In genomic region chr11:64071849-64072248, GRCh38 we compare ENCODE assay signal across 19 cellular contexts. TPM values are rescaled to one million over a fixed set of nuclear protein-coding genes. Genes with fewer than 3 reads are reported as not detected.
DNase-seq lines count a peak whose midpoint lies in the region; TF ChIP-seq lines count a peak whose summit lies in the region.
"Had no signal": no experiment of that assay in that cellular context is flagged by ENCODE, and none has a peak within 500 bp of the region (broad histone marks: within the 10 kb centered on the region; RNA-seq: fewer than 3 reads in every experiment).

No MANE protein-coding gene starts in this region.

- peaks cover 6% of the 10 kb centered on the region for H3K4me1 Mint-ChIP-seq in endodermal cell
- peaks cover 27% of the 10 kb centered on the region for H3K4me1 Mint-ChIP-seq in neural crest cell

- H3K4me1 ChIP-seq in endodermal cell (ENCODE audit: control insufficient read depth, insufficient read depth, low read length) (peaks cover 4% of the 10 kb centered on the region), thyroid gland (no peaks in the 10 kb centered on the region)
- H3K4me1 ChIP-seq: HAP-1 had no signal

- H3K36me3 Mint-ChIP-seq in endodermal cell (ENCODE audit: low read depth) (no peaks in the 10 kb centered on the region), neural crest cell (ENCODE audit: low read depth) (no peaks in the 10 kb centered on the region)
- H3K36me3 Mint-ChIP-seq: CD8-positive, alpha-beta T cell had no signal

- H3K27me3 Mint-ChIP-seq in endodermal cell (ENCODE audit: insufficient read depth) (peaks cover 18% of the 10 kb centered on the region), neural crest cell (ENCODE audit: low read depth) (no peaks in the 10 kb centered on the region)

- H3K9me3 Mint-ChIP-seq in endodermal cell: no peaks in the 10 kb centered on the region
- no peaks in the 10 kb centered on the region for H3K9me3 Mint-ChIP-seq in neural crest cell
- H3K9me3 Mint-ChIP-seq: CD8-positive, alpha-beta T cell had no signal

- H3K4me3 ChIP-seq in endodermal cell (ENCODE audit: low read length): no peak overlapping the region
- no peak overlapping the region for H3K4me3 ChIP-seq in thyroid gland (replicated peaks in 1 of 3)
- H3K4me3 ChIP-seq: BLaER1, HAP-1, MG63 had no signal

- intact Hi-C loops in thyroid gland (cut with DNase I): no loop called here

- H3K27ac ChIP-seq in endodermal cell (ENCODE audit: low read depth, low read length) (peak overlapping the region; percentile 38), thyroid gland (no peak overlapping the region)
- H3K27ac ChIP-seq: BLaER1 had no signal

- peak; percentile 47 for DNase-seq in NCI-H2227 (lab: John Stamatoyannopoulos, UW; ENCODE audit: unreplicated experiment)
- DNase-seq in NCI-H2227 treated with DMSO at 0.1 percent for 48 hours (lab: John Stamatoyannopoulos, UW): no peak
- no peak for DNase-seq in endodermal cell
- DNase-seq in neural crest cell (ENCODE audit: low read depth, low spot score): no peak
- DNase-seq in thyroid gland: peak; percentile 32 to 45
- DNase-seq in NCI-H146 treated with DMSO at 0.1 percent for 48 hours (lab: John Stamatoyannopoulos, UW; ENCODE audit: unreplicated experiment): no peak
- DNase-seq in DMS79 (lab: John Stamatoyannopoulos, UW): no peak
- DNase-seq in superior temporal gyrus (ENCODE audit: extremely low spot score): no peak
- DNase-seq: 8988T; CD8-positive, alpha-beta T cell; Karpas-422; MG63; NCI-H1105; NCI-H1694 treated with DMSO at 0.1 percent for 48 hours; NCI-H2107; NCI-H446 treated with DMSO at 0.1 percent for 48 hours; NCI-H774 had no signal

- H3K9me3 ChIP-seq in endodermal cell (ENCODE audit: control insufficient read depth, low read length) (no peaks in the 10 kb centered on the region), thyroid gland (no peaks in the 10 kb centered on the region)
- H3K9me3 ChIP-seq: BLaER1, HAP-1, MG63 had no signal

- no peak for TF ChIP-seq POLR2A in thyroid gland (IDR thresholded peaks at IDR 0.05)

- WGBS in endodermal cell (ENCODE audit: insufficient coverage in 1 of 2, insufficient read length in 1 of 2), 2 experiments: 94 to 95% methylated on average over 17 to 20 of the region's 20 CpGs
- WGBS in thyroid gland, 2 donors: 56 to 58% methylated on average over 13 to 20 of the region's 20 CpGs

- no peak for TF ChIP-seq CTCF in endodermal cell (conservative IDR thresholded peaks at IDR 0.05)
- no peak for TF ChIP-seq CTCF in neural crest cell (conservative IDR thresholded peaks at IDR 0.05)
- TF ChIP-seq CTCF in thyroid gland (IDR thresholded peaks at IDR 0.05): no peak

- no peak overlapping the region for H3K4me3 Mint-ChIP-seq in endodermal cell
- peak overlapping the region; percentile 31 for H3K4me3 Mint-ChIP-seq in neural crest cell
- H3K4me3 Mint-ChIP-seq: CD8-positive, alpha-beta T cell had no signal

- H3K27ac Mint-ChIP-seq in endodermal cell: no peak overlapping the region
- H3K27ac Mint-ChIP-seq in neural crest cell (ENCODE audit: unreplicated experiment): no peak overlapping the region
- H3K27ac Mint-ChIP-seq: CD8-positive, alpha-beta T cell had no signal

- H3K9ac ChIP-seq in endodermal cell (ENCODE audit: extremely low read depth, low read length, poor library complexity, severe bottlenecking): no peak overlapping the region
- H3K9ac ChIP-seq: BLaER1 had no signal

- H3K36me3 ChIP-seq in endodermal cell (ENCODE audit: control insufficient read depth, insufficient read depth, low read length): no peaks in the 10 kb centered on the region
- H3K36me3 ChIP-seq in thyroid gland: no peaks in the 10 kb centered on the region
- H3K36me3 ChIP-seq: HAP-1, MG63 had no signal

- H3K27me3 ChIP-seq in endodermal cell (ENCODE audit: control insufficient read depth, insufficient read depth, low read length, poor library complexity, severe bottlenecking) (no peaks in the 10 kb centered on the region), thyroid gland (no peaks in the 10 kb centered on the region)
- H3K27me3 ChIP-seq: BLaER1, MG63 had no signal

RNA-seq across cellular contexts. Expression of gene FLRT1, which starts 36.1 kb away (rescaled TPM):
- total RNA-seq in endodermal cell (not detected), neural crest cell (2.4 and 3.0 TPM in 2 replicates), thyroid gland (1 to 10 TPM in 3 of 4 donors, under 1 TPM in 1; 0.54 to 4.0 (median 3.8) TPM)
- 4.2 TPM for polyA plus RNA-seq in endodermal cell (2013, experiment 1 of 2)
- 3.8 TPM for polyA plus RNA-seq in endodermal cell (2013, experiment 2 of 2)
- total RNA-seq: CD8-positive, alpha-beta T cell had no signal

Comparison
In these comparisons a context has a peak if more than half of its experiments do, and no peak if none do; other contexts are left out.
1. DNase-seq: peak in NCI-H2227 (single experiment) and thyroid gland (2 of 2); none in NCI-H2227 treated with DMSO at 0.1 percent for 48 hours (single experiment), endodermal cell (single experiment), neural crest cell (single experiment), NCI-H146 treated with DMSO at 0.1 percent for 48 hours (single experiment), DMS79 (single experiment) and superior temporal gyrus (single experiment).